ENCODE assay signal across 8 cellular contexts in genomic region chr2:231513746-231514224, GRCh38. TPM values are rescaled to one million over a fixed set of nuclear protein-coding genes. Genes with fewer than 3 reads are reported as not detected.
DNase-seq lines count a peak whose midpoint lies in the region; ATAC-seq and TF ChIP-seq lines count a peak whose summit lies in the region.

No MANE protein-coding gene starts in this region.

- peak overlapping the region; percentile 61 to 70 for H3K9ac ChIP-seq in colonic mucosa (ENCODE audit: low read depth in 2 of 2, low read length in 2 of 2)

- no peaks in the 10 kb centered on the region for H3K9me3 Mint-ChIP-seq in natural killer cell

- intact Hi-C loops in colonic mucosa (cut with DNase I) = no loop called here
- intact Hi-C loops in natural killer cell (cut with micrococcal nuclease) = loop anchor here (1.0 to 5.0 kb wide), 3 partner anchors 49 to 194 kb away; partner anchors contain the start of genes NCL and PTMA

- no peaks in the 10 kb centered on the region for H3K9me3 ChIP-seq in KOPT-K1 (ENCODE audit: insufficient read depth, low read length, poor library complexity, severe bottlenecking)
- no peaks in the 10 kb centered on the region for H3K9me3 ChIP-seq in colonic mucosa

- H3K4me3 ChIP-seq in AG10803 (ENCODE audit: low read length) = peak overlapping the region; percentile 72
- H3K4me3 ChIP-seq in colonic mucosa = peak overlapping the region; percentile 49

- H3K27me3 Mint-ChIP-seq in natural killer cell (ENCODE audit: low read depth in 2 of 2) = no peaks in the 10 kb centered on the region

- ATAC-seq in natural killer cell (no peak), HG03280 (IDR thresholded peaks at IDR 0.05; ENCODE audit: unreplicated experiment) (no peak)

- peaks cover 16% of the 10 kb centered on the region in 2 donors for H3K4me1 Mint-ChIP-seq in natural killer cell

- H3K27ac ChIP-seq in KOPT-K1 (ENCODE audit: low read depth, low read length, poor library complexity, severe bottlenecking) = peak overlapping the region; percentile 93
- H3K27ac ChIP-seq in colonic mucosa = peak overlapping the region; percentile 66

- no peaks in the 10 kb centered on the region for H3K36me3 Mint-ChIP-seq in natural killer cell

- TF ChIP-seq CTCF in AG10803 (conservative IDR thresholded peaks at IDR 0.05; ENCODE audit: low read length) (no peak), colonic mucosa (IDR thresholded peaks at IDR 0.05) (no peak), natural killer cell (IDR thresholded peaks at IDR 0.05) (no peak)

- DNase-seq in AG10803 (ENCODE audit: low read depth) (no peak), colonic mucosa (no peak), natural killer cell (no peak), middle frontal gyrus (ENCODE audit: extremely low spot score, low spot score) (no peak), NOMO-1 treated with dmso at 0.1 percent for 144 hours (lab: John Stamatoyannopoulos, UW; ENCODE audit: unreplicated experiment) (no peak)
- no peak for DNase-seq in activated CD4-positive, alpha-beta T cell treated with anti-CD3 and anti-CD28 coated beads, Interleukin-2, amount 50 U/mL, for 48 hours

- H3K4me3 Mint-ChIP-seq in natural killer cell = peak overlapping the region; percentile 91

- no peaks in the 10 kb centered on the region for H3K27me3 ChIP-seq in colonic mucosa

- H3K36me3 ChIP-seq in KOPT-K1 (ENCODE audit: insufficient read depth, low read length) (no peaks in the 10 kb centered on the region), colonic mucosa (no peaks in the 10 kb centered on the region)

- no peaks in the 10 kb centered on the region for H3K4me1 ChIP-seq in colonic mucosa

- peak overlapping the region; percentile 98 to 99 for H3K27ac Mint-ChIP-seq in natural killer cell

RNA-seq across cellular contexts. Expression of gene NMUR1, which starts 16.5 kb away (rescaled TPM):
- total RNA-seq in colonic mucosa = under 1 TPM; 0.30 to 0.45 TPM
- 100 to 1,000 TPM in 1 of 3 donors, 10 to 100 TPM in 2; 67.4 to 103 (median 80.2) TPM for total RNA-seq in natural killer cell

RNA-seq across cellular contexts. Expression of gene NCL, which starts 49.5 kb away (rescaled TPM):
- total RNA-seq in colonic mucosa = 100 to 1,000 TPM; 309 to 534 TPM
- 100 to 1,000 TPM; 485 to 540 (median 529) TPM for total RNA-seq in natural killer cell

Comparison
In these comparisons a context has a peak if more than half of its experiments do, and no peak if none do; other contexts are left out.
1. RNA of gene NMUR1, which starts 16.5 kb away (total RNA-seq): 67.4 to 103 TPM in natural killer cell; 0.30 to 0.45 TPM in colonic mucosa; every median in the first group is over 10 times any median in the second.